ENCODE assay signal across 9 cellular contexts in genomic region chr15:28885289-28885629, GRCh38. TPM values are rescaled to one million over a fixed set of nuclear protein-coding genes. Genes with fewer than 3 reads are reported as not detected.
A peak's percentile ranks its signal among the peaks of the same experiment; 100 is the strongest.
DNase-seq lines count a peak whose midpoint lies in the region; ATAC-seq and TF ChIP-seq lines count a peak whose summit lies in the region.
"Had no signal": no experiment of that assay in that cellular context is flagged by ENCODE, and none has a peak within 500 bp of the region (broad histone marks: within the 10 kb centered on the region; RNA-seq: fewer than 3 reads in every experiment).

No MANE protein-coding gene starts in this region.

- 13% methylated on average over 24 of the region's 24 CpGs; no CpG with 5 or more reads in 1 of the 2 donors for WGBS in testis, 2 donors

- ATAC-seq in activated CD8-positive, alpha-beta memory T cell treated with anti-CD3 and anti-CD28 coated beads, Interleukin-2, amount 10 ng/mL, durations not matched to agents 7 days and 5 days, result peak; percentile 25
- ATAC-seq in activated naive CD8-positive, alpha-beta T cell treated with anti-CD3 and anti-CD28 coated beads, Interleukin-2, amount 50 U/mL, for 24 hours, result no peak
- ATAC-seq in gastrocnemius medialis, result no peak
- ATAC-seq in GM18502 (IDR thresholded peaks at IDR 0.05; ENCODE audit: poor library complexity, unreplicated experiment), result no peak

- H3K4me3 ChIP-seq in testis, result peak overlapping the region; percentile 51 to 65
- H3K4me3 ChIP-seq in gastrocnemius medialis, result peak overlapping the region in 2 of 4 donors; percentile 28 to 29

- TF ChIP-seq POLR2A in testis (IDR thresholded peaks at IDR 0.05), result no peak
- no peak for TF ChIP-seq POLR2A in gastrocnemius medialis (IDR thresholded peaks at IDR 0.05)

- H3K27me3 ChIP-seq in testis (no peaks in the 10 kb centered on the region), gastrocnemius medialis (peaks cover 14 to 26% (median 19%) of the 10 kb centered on the region in 3 donors)

- peaks cover 27% of the 10 kb centered on the region for H3K27me3 Mint-ChIP-seq in activated CD8-positive, alpha-beta memory T cell treated with anti-CD3 and anti-CD28 coated beads, Interleukin-2, amount 10 ng/mL, durations not matched to agents 7 days and 5 days
- H3K27me3 Mint-ChIP-seq in activated naive CD8-positive, alpha-beta T cell treated with anti-CD3 and anti-CD28 coated beads, Interleukin-2, amount 50 U/mL, for 24 hours, result peaks cover 10% of the 10 kb centered on the region

- H3K36me3 Mint-ChIP-seq in activated CD8-positive, alpha-beta memory T cell treated with anti-CD3 and anti-CD28 coated beads, Interleukin-2, amount 10 ng/mL, durations not matched to agents 7 days and 5 days, result no peaks in the 10 kb centered on the region
- no peaks in the 10 kb centered on the region for H3K36me3 Mint-ChIP-seq in activated naive CD8-positive, alpha-beta T cell treated with anti-CD3 and anti-CD28 coated beads, Interleukin-2, amount 50 U/mL, for 24 hours (ENCODE audit: low read depth)
- H3K36me3 Mint-ChIP-seq: CD14-positive monocyte had no signal

- intact Hi-C loops in testis (cut with DNase I; ENCODE audit: low total_unique reads), result no loop called here
- intact Hi-C loops in gastrocnemius medialis (cut with DNase I; ENCODE audit: low total_unique reads), result no loop called here

- no peaks in the 10 kb centered on the region for H3K9me3 Mint-ChIP-seq in activated CD8-positive, alpha-beta memory T cell treated with anti-CD3 and anti-CD28 coated beads, Interleukin-2, amount 10 ng/mL, durations not matched to agents 7 days and 5 days (ENCODE audit: low read depth)
- H3K9me3 Mint-ChIP-seq in activated naive CD8-positive, alpha-beta T cell treated with anti-CD3 and anti-CD28 coated beads, Interleukin-2, amount 50 U/mL, for 24 hours, result no peaks in the 10 kb centered on the region

- H3K27ac ChIP-seq in testis (no peak overlapping the region), gastrocnemius medialis (no peak overlapping the region)

- CTCF ChIA-PET in activated CD8-positive, alpha-beta memory T cell treated with anti-CD3 and anti-CD28 coated beads, Interleukin-2, amount 10 ng/mL, durations not matched to agents 7 days and 5 days (lab: Charles Lee), result interaction anchor here (0.9 to 1.0 kb wide), 2 partner anchors 37 to 101 kb away, joined by 3 read pairs; no protein-coding TSS in a partner anchor

- H3K4me1 Mint-ChIP-seq in activated CD8-positive, alpha-beta memory T cell treated with anti-CD3 and anti-CD28 coated beads, Interleukin-2, amount 10 ng/mL, durations not matched to agents 7 days and 5 days, result peaks cover 18% of the 10 kb centered on the region
- peaks cover 36% of the 10 kb centered on the region for H3K4me1 Mint-ChIP-seq in activated naive CD8-positive, alpha-beta T cell treated with anti-CD3 and anti-CD28 coated beads, Interleukin-2, amount 50 U/mL, for 24 hours

- no peak for DNase-seq in activated CD8-positive, alpha-beta memory T cell treated with anti-CD3 and anti-CD28 coated beads, Interleukin-2, amount 10 ng/mL, durations not matched to agents 7 days and 5 days
- DNase-seq in activated CD8-positive, alpha-beta memory T cell treated with anti-CD3 and anti-CD28 coated beads, Interleukin-2, amount 50 U/mL, for 4 hours, result no peak
- no peak for DNase-seq in activated naive CD8-positive, alpha-beta T cell treated with anti-CD3 and anti-CD28 coated beads, Interleukin-2, amount 50 U/mL, for 24 hours
- peak; percentile 22 for DNase-seq in iris pigment epithelial cell (ENCODE audit: low read depth)
- DNase-seq in testis, result no peak
- no peak for DNase-seq in gastrocnemius medialis
- no peak for DNase-seq in mesenteric fat pad (ENCODE audit: low spot score)

- H3K27ac Mint-ChIP-seq in activated CD8-positive, alpha-beta memory T cell treated with anti-CD3 and anti-CD28 coated beads, Interleukin-2, amount 10 ng/mL, durations not matched to agents 7 days and 5 days, result no peak overlapping the region
- H3K27ac Mint-ChIP-seq in activated naive CD8-positive, alpha-beta T cell treated with anti-CD3 and anti-CD28 coated beads, Interleukin-2, amount 50 U/mL, for 24 hours, result no peak overlapping the region
- H3K27ac Mint-ChIP-seq: CD14-positive monocyte had no signal

- H3K9me3 ChIP-seq in testis (no peaks in the 10 kb centered on the region), gastrocnemius medialis (no peaks in the 10 kb centered on the region)

- H3K4me1 ChIP-seq in testis (peaks cover 4% of the 10 kb centered on the region), gastrocnemius medialis (no peaks in the 10 kb centered on the region)

- H3K36me3 ChIP-seq in testis (ENCODE audit: low read depth, missing control alignments) (no peaks in the 10 kb centered on the region), gastrocnemius medialis (no peaks in the 10 kb centered on the region)

- TF ChIP-seq CTCF in testis (IDR thresholded peaks at IDR 0.05) (no peak), gastrocnemius medialis (IDR thresholded peaks at IDR 0.05 in 4 of 5, conservative IDR thresholded peaks at IDR 0.05 in 1 of 5) (no peak)

- in situ Hi-C loops in gastrocnemius medialis (cut with MboI; ENCODE audit: low sequenced_read_pairs in 4 of 4), result no loop called here

- no peak overlapping the region for H3K4me3 Mint-ChIP-seq in activated CD8-positive, alpha-beta memory T cell treated with anti-CD3 and anti-CD28 coated beads, Interleukin-2, amount 10 ng/mL, durations not matched to agents 7 days and 5 days
- peak overlapping the region; percentile 67 for H3K4me3 Mint-ChIP-seq in activated naive CD8-positive, alpha-beta T cell treated with anti-CD3 and anti-CD28 coated beads, Interleukin-2, amount 50 U/mL, for 24 hours

RNA-seq across cellular contexts. Expression of gene APBA2, which starts 0.5 kb away (rescaled TPM):
- total RNA-seq in activated CD8-positive, alpha-beta memory T cell treated with anti-CD3 and anti-CD28 coated beads, Interleukin-2, amount 10 ng/mL, durations not matched to agents 7 days and 5 days, result 1 to 10 TPM; 2.6 to 7.9 TPM
- total RNA-seq in testis (10 to 100 TPM; 29.5 to 37.7 TPM), gastrocnemius medialis (under 1 TPM in 2 of 4 donors, not detected in 2; 0.19 to 0.31 TPM), mesenteric fat pad (2.2 TPM)
- polyA plus RNA-seq in testis (ENCODE audit: insufficient read depth, low read depth, low replicate concordance), result 18.5 TPM

RNA-seq across cellular contexts. Expression of gene GOLGA6L7, which starts 36.8 kb away (rescaled TPM):
- total RNA-seq in activated CD8-positive, alpha-beta memory T cell treated with anti-CD3 and anti-CD28 coated beads, Interleukin-2, amount 10 ng/mL, durations not matched to agents 7 days and 5 days, result not detected
- 10 to 100 TPM in 1 of 2 donors, 1 to 10 TPM in 1; 4.3 to 13.6 TPM for total RNA-seq in testis
- polyA plus RNA-seq in testis (ENCODE audit: insufficient read depth, low read depth, low replicate concordance), result 15.7 TPM
- not detected for total RNA-seq in gastrocnemius medialis
- not detected for total RNA-seq in mesenteric fat pad
- polyA plus RNA-seq: CD14-positive monocyte had no signal
